1 cellular context compared by ENCODE assay signal in genomic region chr4:82268826-82269193, GRCh38.
TF ChIP-seq lines count a peak whose summit lies in the region.

No MANE protein-coding gene starts in this region.

TF ChIP-seq in HCT116, 20 proteins besides CTCF, POLR2A, EP300 and RAD21:
- no peak for TF ChIP-seq ZFX (IDR thresholded peaks at IDR 0.05)
- TF ChIP-seq ELF1 (IDR thresholded peaks at IDR 0.05; ENCODE audit: borderline replicate concordance, low read depth) = no peak
- no peak for TF ChIP-seq ZNF274 (IDR thresholded peaks at IDR 0.05; ENCODE audit: low read depth, low read length)
- TF ChIP-seq CEBPB (IDR thresholded peaks at IDR 0.05; ENCODE audit: low read depth) = no peak
- TF ChIP-seq, protein P1, sequence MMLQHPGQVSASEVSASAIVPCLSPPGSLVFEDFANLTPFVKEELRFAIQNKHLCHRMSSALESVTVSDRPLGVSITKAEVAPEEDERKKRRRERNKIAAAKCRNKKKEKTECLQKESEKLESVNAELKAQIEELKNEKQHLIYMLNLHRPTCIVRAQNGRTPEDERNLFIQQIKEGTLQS (IDR thresholded peaks at IDR 0.05) = no peak
- no peak for TF ChIP-seq CBX3 (IDR thresholded peaks at IDR 0.05; ENCODE audit: low read depth)
- no peak for TF ChIP-seq JUND (IDR thresholded peaks at IDR 0.05)
- no peak for TF ChIP-seq FOSL1 (IDR thresholded peaks at IDR 0.05; ENCODE audit: low read depth)
- TF ChIP-seq SIN3A (IDR thresholded peaks at IDR 0.05; ENCODE audit: low read depth) = no peak
- TF ChIP-seq TCF7L2 (IDR thresholded peaks at IDR 0.05; ENCODE audit: borderline replicate concordance, extremely low read depth, insufficient read depth, insufficient read length) = no peak
- TF ChIP-seq EZH2phosphoT487 (IDR thresholded peaks at IDR 0.05; ENCODE audit: borderline replicate concordance) = no peak
- no peak for TF ChIP-seq SRF (IDR thresholded peaks at IDR 0.05; ENCODE audit: low read depth)
- TF ChIP-seq, protein P2, sequence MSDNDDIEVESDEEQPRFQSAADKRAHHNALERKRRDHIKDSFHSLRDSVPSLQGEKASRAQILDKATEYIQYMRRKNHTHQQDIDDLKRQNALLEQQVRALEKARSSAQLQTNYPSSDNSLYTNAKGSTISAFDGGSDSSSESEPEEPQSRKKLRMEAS (IDR thresholded peaks at IDR 0.05) = no peak
- no peak for TF ChIP-seq ZBTB33 (IDR thresholded peaks at IDR 0.05; ENCODE audit: extremely low read depth, insufficient replicate concordance, low read length)
- TF ChIP-seq EZH2 (IDR thresholded peaks at IDR 0.05) = no peak
- no peak for TF ChIP-seq REST (IDR thresholded peaks at IDR 0.05; ENCODE audit: low read depth)
- TF ChIP-seq YY1 (IDR thresholded peaks at IDR 0.05; ENCODE audit: extremely low read depth, insufficient replicate concordance, low read depth, low read length) = no peak
